ENCODE assay signal across 10 cellular contexts in genomic region chr13:106919093-106919492, GRCh38.
DNase-seq lines count a peak whose midpoint lies in the region; ATAC-seq and TF ChIP-seq lines count a peak whose summit lies in the region.
"Had no signal": no experiment of that assay in that cellular context is flagged by ENCODE, and none has a peak within 500 bp of the region (broad histone marks: within the 10 kb centered on the region; RNA-seq: fewer than 3 reads in every experiment).

No MANE protein-coding gene starts in this region.

- H3K27me3 Mint-ChIP-seq in chondrocyte (ENCODE audit: low read depth) (peaks cover 4% of the 10 kb centered on the region), neural progenitor cell (ENCODE audit: insufficient read depth, low read depth) (peaks cover 5% of the 10 kb centered on the region)

- H3K4me1 Mint-ChIP-seq in chondrocyte (ENCODE audit: low read depth) (peaks cover 16% of the 10 kb centered on the region), neural progenitor cell (peaks cover 69% of the 10 kb centered on the region)

- TF ChIP-seq CTCF in GM13976 (IDR thresholded peaks at IDR 0.05; ENCODE audit: borderline replicate concordance, control extremely low read depth, extremely low read depth, insufficient read depth, missing control alignments) (no peak), chondrocyte (IDR thresholded peaks at IDR 0.05) (no peak), neural progenitor cell (IDR thresholded peaks at IDR 0.05) (no peak), left lung (IDR thresholded peaks at IDR 0.05) (no peak)

- H3K27ac Mint-ChIP-seq in chondrocyte (ENCODE audit: unreplicated experiment) (peak overlapping the region; percentile 68), neural progenitor cell (peak overlapping the region; percentile 98)

- in situ Hi-C loops in GM13976 (cut with MboI; ENCODE audit: low sequenced_read_pairs, unreplicated experiment) = no loop called here

- no peaks in the 10 kb centered on the region for H3K36me3 Mint-ChIP-seq in chondrocyte (ENCODE audit: low read depth)
- no peaks in the 10 kb centered on the region for H3K36me3 Mint-ChIP-seq in neural progenitor cell

- H3K79me2 ChIP-seq in neural progenitor cell (ENCODE audit: low read depth) = peaks cover 8% of the 10 kb centered on the region

- H3K36me3 ChIP-seq in neural progenitor cell (no peaks in the 10 kb centered on the region), left lung (no peaks in the 10 kb centered on the region)

- peaks cover 49% of the 10 kb centered on the region for H3F3A ChIP-seq in neural progenitor cell (ENCODE audit: low read depth)

- H3K4me3 Mint-ChIP-seq in chondrocyte (ENCODE audit: unreplicated experiment) (peak overlapping the region; percentile 4), neural progenitor cell (peak overlapping the region; percentile 76)

- H3K4me3 ChIP-seq in neural progenitor cell (peak overlapping the region; percentile 46), left lung (no peak overlapping the region)

- H2AFZ ChIP-seq in neural progenitor cell (replicated peaks) = no peak overlapping the region

- H3K27me3 ChIP-seq in neural progenitor cell (no peaks in the 10 kb centered on the region), left lung (peaks cover 0 to 10% of the 10 kb centered on the region in 2 donors)

- H3K27ac ChIP-seq in neural progenitor cell = peak overlapping the region; percentile 60
- peak overlapping the region in 1 of 2 donors; percentile 45 for H3K27ac ChIP-seq in left lung

- peak overlapping the region; percentile 78 for H3K4me2 ChIP-seq in neural progenitor cell

- ATAC-seq in HG02870 (IDR thresholded peaks at IDR 0.05; ENCODE audit: unreplicated experiment) (peak; percentile 34), left lung (no peak)

- no peaks in the 10 kb centered on the region for H3K9me3 Mint-ChIP-seq in chondrocyte (ENCODE audit: low read depth)
- no peaks in the 10 kb centered on the region for H3K9me3 Mint-ChIP-seq in neural progenitor cell

- no peaks in the 10 kb centered on the region for H3K9me3 ChIP-seq in neural progenitor cell (ENCODE audit: low read depth)
- no peaks in the 10 kb centered on the region for H3K9me3 ChIP-seq in left lung

- DNase-seq in GM13976 (ENCODE audit: low spot score) = peak; percentile 40
- DNase-seq in chondrocyte (ENCODE audit: low spot score) = no peak
- DNase-seq in neural progenitor cell (ENCODE audit: low spot score) = no peak
- DNase-seq in dedifferentiated amniotic fluid mesenchymal stem cell (ENCODE audit: extremely low spot score) = no peak
- no peak for DNase-seq in left lung
- no peak for DNase-seq in NCI-H345 (lab: John Stamatoyannopoulos, UW)
- no peak for DNase-seq in stimulated activated CD4-positive, alpha-beta T cell treated with anti-CD3 and anti-CD28 coated beads, Interleukin-2, amount 100 ng/mL, for 24 hours
- DNase-seq: GF-D8, NCI-H446 had no signal

- peaks cover 56% of the 10 kb centered on the region for H3K4me1 ChIP-seq in neural progenitor cell
- peaks cover 0 to 6% of the 10 kb centered on the region in 2 donors for H3K4me1 ChIP-seq in left lung

- intact Hi-C loops in left lung (cut with DNase I) = loop anchor here in 1 of 2 donors (10.0 kb wide), 1 partner anchor 384 kb away; the partner anchor contains the start of gene EFNB2

- H4K20me1 ChIP-seq in neural progenitor cell (ENCODE audit: low read depth) = no peaks in the 10 kb centered on the region

- no peak overlapping the region for H3K9ac ChIP-seq in neural progenitor cell
